ENCODE assay signal across 20 cellular contexts in the genomic region with DNA sequence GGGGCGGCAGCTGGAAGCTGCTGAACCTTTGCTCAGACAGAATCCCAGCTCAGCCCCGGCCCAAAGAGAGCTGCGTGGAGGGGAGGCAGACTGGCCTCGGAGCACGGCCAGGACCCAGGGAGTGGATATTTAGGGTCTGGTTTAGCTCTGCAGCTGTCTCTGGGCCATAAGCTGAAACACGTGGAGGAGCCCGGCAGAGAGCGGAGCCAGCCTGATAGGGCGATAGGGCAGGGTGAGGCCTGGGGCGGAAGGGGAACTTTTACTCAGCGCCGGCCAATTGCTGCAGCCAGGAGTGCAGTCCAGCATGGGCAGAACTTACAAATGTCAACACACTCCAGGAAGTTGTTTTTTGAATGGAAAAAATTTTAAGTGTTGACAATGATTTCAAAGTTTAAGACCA. TPM values are rescaled to one million over a fixed set of nuclear protein-coding genes. Genes with fewer than 3 reads are reported as not detected.
"Had no signal": no experiment of that assay in that cellular context is flagged by ENCODE, and none has a peak within 500 bp of the region (broad histone marks: within the 10 kb centered on the region; RNA-seq: fewer than 3 reads in every experiment).

No MANE protein-coding gene starts in this region.

- H3K27ac Mint-ChIP-seq: IgD-negative memory B cell had no signal

- H3K9me3 ChIP-seq: SJSA1 had no signal

- H3K4me1 ChIP-seq: SJSA1 had no signal

- H3K27ac ChIP-seq: HL-60, KMS-11, SJSA1, SK-N-MC had no signal

- ATAC-seq: K562 had no signal

- H3K36me3 Mint-ChIP-seq: IgD-negative memory B cell had no signal

- H3K9ac ChIP-seq: KMS-11 had no signal

- H3K4me3 Mint-ChIP-seq: IgD-negative memory B cell had no signal

- H3K36me3 ChIP-seq: SJSA1 had no signal

- DNase-seq: Kasumi-1, MM.1S, NCI-H1436, NCI-H187, NCI-H2029, NCI-H2171, NCI-H226, NCI-H446, NCI-H510A, NCI-H524 treated with DMSO at 0.1 percent for 48 hours, NCI-H774, Right ventricle myocardium superior, RPMI8226, SIG-M5 had no signal

- H3K4me3 ChIP-seq: K562, SJSA1, SK-N-MC had no signal

- H3K4me1 Mint-ChIP-seq: IgD-negative memory B cell had no signal

- H3K4me2 ChIP-seq: KMS-11 had no signal

RNA-seq across cellular contexts. Expression of gene BARHL1, which starts 50.2 kb away (rescaled TPM):
- polyA plus RNA-seq: IgD-negative memory B cell, K562 had no signal
